17 cellular contexts compared by ENCODE assay signal in genomic region chr14:23864252-23864651, GRCh38.
"Had no signal": no experiment of that assay in that cellular context is flagged by ENCODE, and none has a peak within 500 bp of the region (broad histone marks: within the 10 kb centered on the region; RNA-seq: fewer than 3 reads in every experiment).

No MANE protein-coding gene starts in this region.

- H3K4me3 ChIP-seq: dorsolateral prefrontal cortex, hepatocyte, lower lobe of right lung, vagina had no signal

- H3K36me3 Mint-ChIP-seq: activated naive CD4-positive, alpha-beta T cell treated with anti-CD3 and anti-CD28 coated beads, Interleukin-2, amount 10 ng/mL, durations not matched to agents 7 days and 5 days; brain; natural killer cell treated with Interleukin-12 subunit alpha and Interleukin-12 subunit beta and Interleukin-15 and Interleukin-18, amount 100 ng/mL, for 72 hours had no signal

- H3K27ac Mint-ChIP-seq: activated CD4-positive, alpha-beta T cell treated with anti-CD3 and anti-CD28 coated beads, Interleukin-2, amount 10 ng/mL, durations not matched to agents 24 days and 14 days; activated naive CD4-positive, alpha-beta T cell treated with anti-CD3 and anti-CD28 coated beads, Interleukin-2, amount 10 ng/mL, durations not matched to agents 7 days and 5 days; activated naive CD8-positive, alpha-beta T cell treated with anti-CD3 and anti-CD28 coated beads, Interleukin-2, amount 50 U/mL, for 24 hours; natural killer cell treated with Interleukin-12 subunit alpha and Interleukin-12 subunit beta and Interleukin-15 and Interleukin-18, amount 100 ng/mL, for 72 hours had no signal

- H3K9me3 Mint-ChIP-seq: activated CD4-positive, alpha-beta T cell treated with anti-CD3 and anti-CD28 coated beads, Interleukin-2, amount 10 ng/mL, durations not matched to agents 24 days and 14 days; activated naive CD4-positive, alpha-beta T cell treated with anti-CD3 and anti-CD28 coated beads, Interleukin-2, amount 10 ng/mL, durations not matched to agents 7 days and 5 days; activated naive CD8-positive, alpha-beta T cell treated with anti-CD3 and anti-CD28 coated beads, Interleukin-2, amount 50 U/mL, for 24 hours; brain; natural killer cell treated with Interleukin-12 subunit alpha and Interleukin-12 subunit beta and Interleukin-15 and Interleukin-18, amount 100 ng/mL, for 72 hours had no signal

- H3K4me3 Mint-ChIP-seq: activated CD4-positive, alpha-beta T cell treated with anti-CD3 and anti-CD28 coated beads, Interleukin-2, amount 10 ng/mL, durations not matched to agents 24 days and 14 days; activated naive CD4-positive, alpha-beta T cell treated with anti-CD3 and anti-CD28 coated beads, Interleukin-2, amount 10 ng/mL, durations not matched to agents 7 days and 5 days; activated naive CD8-positive, alpha-beta T cell treated with anti-CD3 and anti-CD28 coated beads, Interleukin-2, amount 50 U/mL, for 24 hours; brain; natural killer cell treated with Interleukin-12 subunit alpha and Interleukin-12 subunit beta and Interleukin-15 and Interleukin-18, amount 100 ng/mL, for 72 hours had no signal

- DNase-seq: activated CD8-positive, alpha-beta memory T cell treated with anti-CD3 and anti-CD28 coated beads, Interleukin-2, amount 50 U/mL, for 48 hours; activated effector memory CD4-positive, alpha-beta T cell treated with Interleukin-2 at 50 U/mL for 16 hours; activated naive CD4-positive, alpha-beta T cell treated with anti-CD3 and anti-CD28 coated beads, Interleukin-2, amount 10 ng/mL, durations not matched to agents 7 days and 5 days; activated naive CD8-positive, alpha-beta T cell treated with anti-CD3 and anti-CD28 coated beads, Interleukin-2, amount 50 U/mL, for 24 hours; activated T-cell treated with anti-CD3 and anti-CD28 coated beads, Interleukin-2, amount 50 U/mL, for 48 hours; anterior cingulate cortex; caudate nucleus; dorsolateral prefrontal cortex; left cardiac atrium; lower lobe of right lung; stimulated activated CD4-positive, alpha-beta T cell treated with anti-CD3 and anti-CD28 coated beads, Interleukin-2, amount 100 ng/mL, for 24 hours; stimulated activated naive CD8-positive, alpha-beta T cell treated with anti-CD3 and anti-CD28 coated beads, Interleukin-15, Interleukin-2, amounts not matched to agents 100 U/mL and 50 U/mL, for 24 hours had no signal

- H3K27me3 Mint-ChIP-seq: activated naive CD4-positive, alpha-beta T cell treated with anti-CD3 and anti-CD28 coated beads, Interleukin-2, amount 10 ng/mL, durations not matched to agents 7 days and 5 days had no signal

- H3K4me1 Mint-ChIP-seq: activated CD4-positive, alpha-beta T cell treated with anti-CD3 and anti-CD28 coated beads, Interleukin-2, amount 10 ng/mL, durations not matched to agents 24 days and 14 days; activated naive CD4-positive, alpha-beta T cell treated with anti-CD3 and anti-CD28 coated beads, Interleukin-2, amount 10 ng/mL, durations not matched to agents 7 days and 5 days; activated naive CD8-positive, alpha-beta T cell treated with anti-CD3 and anti-CD28 coated beads, Interleukin-2, amount 50 U/mL, for 24 hours had no signal

- ATAC-seq: activated naive CD8-positive, alpha-beta T cell treated with anti-CD3 and anti-CD28 coated beads, Interleukin-2, amount 50 U/mL, for 24 hours; left cardiac atrium; lower lobe of right lung; natural killer cell treated with Interleukin-12 subunit alpha and Interleukin-12 subunit beta and Interleukin-15 and Interleukin-18, amount 100 ng/mL, for 72 hours; stimulated activated naive CD8-positive, alpha-beta T cell treated with anti-CD3 and anti-CD28 coated beads, Interleukin-15, Interleukin-2, amounts not matched to agents 100 U/mL and 50 U/mL, for 24 hours had no signal
